Comparison of ENCODE assay signal across 23 cellular contexts in genomic region chr22:38901111-38901641, GRCh38. TPM values are rescaled to one million over a fixed set of nuclear protein-coding genes. Genes with fewer than 3 reads are reported as not detected.
DNase-seq lines count a peak whose midpoint lies in the region; ATAC-seq and TF ChIP-seq lines count a peak whose summit lies in the region.
"Had no signal": no experiment of that assay in that cellular context is flagged by ENCODE, and none has a peak within 500 bp of the region (broad histone marks: within the 10 kb centered on the region; RNA-seq: fewer than 3 reads in every experiment).

No MANE protein-coding gene starts in this region.

- peaks cover 35% of the 10 kb centered on the region for H3K27me3 Mint-ChIP-seq in activated CD8-positive, alpha-beta T cell treated with anti-CD3 and anti-CD28 coated beads, Interleukin-2, amount 10 ng/mL, durations not matched to agents 7 days and 5 days (ENCODE audit: low read depth)
- H3K27me3 Mint-ChIP-seq in activated CD8-positive, alpha-beta T cell treated with anti-CD3 and anti-CD28 coated beads for 36 hours = peaks cover 12% of the 10 kb centered on the region

- H3K4me1 Mint-ChIP-seq in activated CD8-positive, alpha-beta T cell treated with anti-CD3 and anti-CD28 coated beads, Interleukin-2, amount 10 ng/mL, durations not matched to agents 7 days and 5 days (ENCODE audit: low read depth) = peaks cover 15% of the 10 kb centered on the region
- H3K4me1 Mint-ChIP-seq in activated CD8-positive, alpha-beta T cell treated with anti-CD3 and anti-CD28 coated beads for 36 hours (ENCODE audit: low read depth) = peaks cover 10% of the 10 kb centered on the region
- H3K4me1 Mint-ChIP-seq: neural progenitor cell had no signal

- no peak overlapping the region for H3K27ac Mint-ChIP-seq in activated CD8-positive, alpha-beta T cell treated with anti-CD3 and anti-CD28 coated beads, Interleukin-2, amount 10 ng/mL, durations not matched to agents 7 days and 5 days
- no peak overlapping the region for H3K27ac Mint-ChIP-seq in activated CD8-positive, alpha-beta T cell treated with anti-CD3 and anti-CD28 coated beads for 36 hours
- H3K27ac Mint-ChIP-seq: activated naive CD4-positive, alpha-beta T cell treated with anti-CD3 and anti-CD28 coated beads, Interleukin-2, amount 10 ng/mL, durations not matched to agents 7 days and 5 days; CD14-positive monocyte; effector memory CD8-positive, alpha-beta T cell; neural progenitor cell had no signal

- no peak for DNase-seq in activated CD8-positive, alpha-beta T cell treated with anti-CD3 and anti-CD28 coated beads, Interleukin-2, amount 10 ng/mL, durations not matched to agents 7 days and 5 days
- DNase-seq in activated CD8-positive, alpha-beta T cell treated with anti-CD3 and anti-CD28 coated beads for 36 hours = no peak
- DNase-seq in NOMO-1 treated with dmso at 0.1 percent for 144 hours (lab: John Stamatoyannopoulos, UW; ENCODE audit: unreplicated experiment) (peak; percentile 35), fibroblast of villous mesenchyme (ENCODE audit: low read depth) (peak; percentile 52), Right ventricle myocardium inferior (ENCODE audit: missing footprints) (no peak), NCI-H2029 treated with DMSO at 0.1 percent for 48 hours (lab: John Stamatoyannopoulos, UW) (no peak)
- no peak for DNase-seq in stimulated activated CD4-positive, alpha-beta T cell treated with anti-CD3 and anti-CD28 coated beads, Interleukin-2, amount 100 ng/mL, for 48 hours
- DNase-seq: activated CD4-positive, alpha-beta T cell treated with anti-CD3 and anti-CD28 coated beads, Interleukin-2, amount 50 U/mL, for 1 hour; activated naive CD4-positive, alpha-beta T cell treated with anti-CD3 and anti-CD28 coated beads, Interleukin-2, amount 10 ng/mL, durations not matched to agents 7 days and 5 days; DMS 273 treated with DMSO at 0.1 percent for 48 hours; effector memory CD8-positive, alpha-beta T cell; esophagus squamous epithelium; left cardiac atrium; midbrain; NCI-H2171; NCI-H748 treated with DMSO at 0.1 percent for 48 hours; stimulated activated CD4-positive, alpha-beta T cell treated with anti-CD3 and anti-CD28 coated beads, Interleukin-4, amount 100 ng/mL, for 24 hours had no signal

- no peak overlapping the region for H3K4me3 Mint-ChIP-seq in activated CD8-positive, alpha-beta T cell treated with anti-CD3 and anti-CD28 coated beads, Interleukin-2, amount 10 ng/mL, durations not matched to agents 7 days and 5 days
- no peak overlapping the region for H3K4me3 Mint-ChIP-seq in activated CD8-positive, alpha-beta T cell treated with anti-CD3 and anti-CD28 coated beads for 36 hours
- H3K4me3 Mint-ChIP-seq: activated naive CD4-positive, alpha-beta T cell treated with anti-CD3 and anti-CD28 coated beads, Interleukin-2, amount 10 ng/mL, durations not matched to agents 7 days and 5 days; neural progenitor cell had no signal

- POLR2A ChIA-PET in activated CD8-positive, alpha-beta T cell treated with anti-CD3 and anti-CD28 coated beads, Interleukin-2, amount 10 ng/mL, durations not matched to agents 7 days and 5 days (lab: Charles Lee) = interaction anchor here (0.7 kb wide), 1 partner anchor 24 kb away, joined by 3 read pairs; no protein-coding TSS in a partner anchor
- POLR2A ChIA-PET in activated CD8-positive, alpha-beta T cell treated with anti-CD3 and anti-CD28 coated beads for 36 hours (lab: Charles Lee) = no interaction called here

- peak; percentile 44 for ATAC-seq in activated CD8-positive, alpha-beta T cell treated with anti-CD3 and anti-CD28 coated beads, Interleukin-2, amount 10 ng/mL, durations not matched to agents 7 days and 5 days
- ATAC-seq in activated CD8-positive, alpha-beta T cell treated with anti-CD3 and anti-CD28 coated beads for 36 hours = no peak
- no peak for ATAC-seq in Right ventricle myocardium inferior
- no peak for ATAC-seq in HG02763 (IDR thresholded peaks at IDR 0.05; ENCODE audit: unreplicated experiment)
- ATAC-seq: A549, left cardiac atrium had no signal

- CTCF ChIA-PET in activated CD8-positive, alpha-beta T cell treated with anti-CD3 and anti-CD28 coated beads, Interleukin-2, amount 10 ng/mL, durations not matched to agents 7 days and 5 days (lab: Charles Lee) = interaction anchor here (0.9 to 1.4 kb wide), 4 partner anchors 10 to 102 kb away, joined by 3 to 6 read pairs (median 3); no protein-coding TSS in a partner anchor
- CTCF ChIA-PET in activated CD8-positive, alpha-beta T cell treated with anti-CD3 and anti-CD28 coated beads for 36 hours (lab: Charles Lee) = interaction anchor here (1.1 to 2.6 kb wide), 4 partner anchors 26 to 102 kb away, joined by 4 to 10 read pairs (median 6); no protein-coding TSS in a partner anchor

- intact Hi-C loops in activated CD8-positive, alpha-beta T cell treated with anti-CD3 and anti-CD28 coated beads for 36 hours (cut with micrococcal nuclease) = no loop called here
- intact Hi-C loops in Right ventricle myocardium inferior (cut with DNase I) = no loop called here

- H3K4me3 ChIP-seq in fibroblast of villous mesenchyme (ENCODE audit: low read depth, low read length) = no peak overlapping the region
- H3K4me3 ChIP-seq: A549, esophagus squamous epithelium, neural progenitor cell, smooth muscle cell had no signal

- H3K36me3 Mint-ChIP-seq in activated CD8-positive, alpha-beta T cell treated with anti-CD3 and anti-CD28 coated beads, Interleukin-2, amount 10 ng/mL, durations not matched to agents 7 days and 5 days (ENCODE audit: low read depth) = peaks cover 4% of the 10 kb centered on the region
- peaks cover 3% of the 10 kb centered on the region for H3K36me3 Mint-ChIP-seq in activated CD8-positive, alpha-beta T cell treated with anti-CD3 and anti-CD28 coated beads for 36 hours (ENCODE audit: low read depth)
- H3K36me3 Mint-ChIP-seq: CD14-positive monocyte, neural progenitor cell had no signal

- TF ChIP-seq CTCF in activated CD8-positive, alpha-beta T cell treated with anti-CD3 and anti-CD28 coated beads for 36 hours (IDR thresholded peaks at IDR 0.05) = no peak
- no peak for TF ChIP-seq CTCF in fibroblast of villous mesenchyme (IDR thresholded peaks at IDR 0.05; ENCODE audit: insufficient read depth, low read depth, low read length)

- H3K9me3 Mint-ChIP-seq in activated CD8-positive, alpha-beta T cell treated with anti-CD3 and anti-CD28 coated beads, Interleukin-2, amount 10 ng/mL, durations not matched to agents 7 days and 5 days (ENCODE audit: insufficient read depth) = peaks cover 5% of the 10 kb centered on the region
- peaks cover 4% of the 10 kb centered on the region for H3K9me3 Mint-ChIP-seq in activated CD8-positive, alpha-beta T cell treated with anti-CD3 and anti-CD28 coated beads for 36 hours
- H3K9me3 Mint-ChIP-seq: effector memory CD8-positive, alpha-beta T cell had no signal

RNA-seq across cellular contexts. Expression of gene CBX6, which starts 29.2 kb away (rescaled TPM):
- 10 to 100 TPM; 61.4 to 61.8 TPM for total RNA-seq in activated CD8-positive, alpha-beta T cell treated with anti-CD3 and anti-CD28 coated beads, Interleukin-2, amount 10 ng/mL, durations not matched to agents 7 days and 5 days
- total RNA-seq in activated CD8-positive, alpha-beta T cell treated with anti-CD3 and anti-CD28 coated beads for 36 hours = 10 to 100 TPM; 97.7 to 99.4 TPM
- total RNA-seq in fibroblast of villous mesenchyme (57.7 and 66.5 TPM in 2 replicates), Right ventricle myocardium inferior (39.3 TPM)

RNA-seq across cellular contexts. Expression of gene APOBEC3A, which starts 56.2 kb away (rescaled TPM):
- total RNA-seq in activated CD8-positive, alpha-beta T cell treated with anti-CD3 and anti-CD28 coated beads, Interleukin-2, amount 10 ng/mL, durations not matched to agents 7 days and 5 days = not detected
- not detected for total RNA-seq in activated CD8-positive, alpha-beta T cell treated with anti-CD3 and anti-CD28 coated beads for 36 hours
- not detected in 2 replicates for total RNA-seq in fibroblast of villous mesenchyme
- 0.78 TPM for total RNA-seq in Right ventricle myocardium inferior
- total RNA-seq: RPMI7951 had no signal

RNA-seq across cellular contexts. Expression of gene NPTXR, which starts 57.3 kb away (rescaled TPM):
- under 1 TPM; 0.68 to 0.76 TPM for total RNA-seq in activated CD8-positive, alpha-beta T cell treated with anti-CD3 and anti-CD28 coated beads, Interleukin-2, amount 10 ng/mL, durations not matched to agents 7 days and 5 days
- total RNA-seq in activated CD8-positive, alpha-beta T cell treated with anti-CD3 and anti-CD28 coated beads for 36 hours = under 1 TPM; 0.69 to 0.83 TPM
- total RNA-seq in fibroblast of villous mesenchyme (0.64 and 0.86 TPM in 2 replicates), Right ventricle myocardium inferior (19.7 TPM)

Comparison
In these comparisons a context has a peak if more than half of its experiments do, and no peak if none do; other contexts are left out.
1. DNase-seq: peak in NOMO-1 treated with dmso at 0.1 percent for 144 hours (single experiment) and fibroblast of villous mesenchyme (single experiment); none in activated CD8-positive, alpha-beta T cell treated with anti-CD3 and anti-CD28 coated beads, Interleukin-2, amount 10 ng/mL, durations not matched to agents 7 days and 5 days (single experiment), activated CD8-positive, alpha-beta T cell treated with anti-CD3 and anti-CD28 coated beads for 36 hours (single experiment), Right ventricle myocardium inferior (single experiment), NCI-H2029 treated with DMSO at 0.1 percent for 48 hours (single experiment) and stimulated activated CD4-positive, alpha-beta T cell treated with anti-CD3 and anti-CD28 coated beads, Interleukin-2, amount 100 ng/mL, for 48 hours (0 of 2).
2. RNA of gene NPTXR, which starts 57.3 kb away (total RNA-seq): 19.7 TPM in Right ventricle myocardium inferior (single experiment); 0.64 to 0.86 TPM in fibroblast of villous mesenchyme, 0.69 to 0.83 TPM in activated CD8-positive, alpha-beta T cell treated with anti-CD3 and anti-CD28 coated beads for 36 hours and 0.68 to 0.76 TPM in activated CD8-positive, alpha-beta T cell treated with anti-CD3 and anti-CD28 coated beads, Interleukin-2, amount 10 ng/mL, durations not matched to agents 7 days and 5 days; every median in the first group is over 10 times any median in the second.